11 cellular contexts compared by ENCODE assay signal in genomic region chr9:133223152-133223551, GRCh38. TPM values are rescaled to one million over a fixed set of nuclear protein-coding genes. Genes with fewer than 3 reads are reported as not detected.
A peak's percentile ranks its signal among the peaks of the same experiment; 100 is the strongest.
DNase-seq lines count a peak whose midpoint lies in the region; ATAC-seq, FAIRE-seq and TF ChIP-seq lines count a peak whose summit lies in the region.
"Not testable (repeated sequence)": the region's sequence is repeated elsewhere in the genome, so short reads cannot be mapped to it uniquely, and the experiment has no call there.
"Had no signal": no experiment of that assay in that cellular context is flagged by ENCODE, and none has a peak within 500 bp of the region (broad histone marks: within the 10 kb centered on the region; RNA-seq: fewer than 3 reads in every experiment).

No MANE protein-coding gene starts in this region.

- not testable (repeated sequence) for H4K91ac ChIP-seq in mesenchymal stem cell (ENCODE audit: low read length)

- DNase-seq in GM23338 (ENCODE audit: low spot score): peak; percentile 49
- DNase-seq in WTC11 (ENCODE audit: low spot score): peak; percentile 56
- peak; percentile 48 for DNase-seq in ecto neural progenitor cell (ENCODE audit: low spot score)
- DNase-seq in heart left ventricle: peak; percentile 77 to 86 (median 81)
- peak; percentile 48 for DNase-seq in kidney
- DNase-seq in mesenchymal stem cell: peak; percentile 27
- peak; percentile 46 for DNase-seq in sigmoid colon

- H3K27ac Mint-ChIP-seq in GM23338, WTC11: not testable (repeated sequence)

- not testable (repeated sequence) for H3K4me3 Mint-ChIP-seq in GM23338, WTC11

- not testable (repeated sequence) for H3K18ac ChIP-seq in mesenchymal stem cell (ENCODE audit: low read depth in 1 of 2, low read length in 2 of 2)

- not testable (repeated sequence) for H2AFZ ChIP-seq in GM23338; mesenchymal stem cell (ENCODE audit: low read depth, low read length)

- H3K14ac ChIP-seq in mesenchymal stem cell (ENCODE audit: low read length in 2 of 2): not testable (repeated sequence)

- not testable (repeated sequence) for H3K4me1 Mint-ChIP-seq in GM23338, WTC11

- H3K4me3 ChIP-seq in GM23338; kidney (ENCODE audit: low read length in 2 of 2); mesenchymal stem cell (ENCODE audit: insufficient read depth in 1 of 2, low read depth in 1 of 2, low read length in 2 of 2); sigmoid colon: not testable (repeated sequence)
- H3K4me3 ChIP-seq in heart left ventricle: peak overlapping the region in 6 of 12 donors; percentile 15 to 38 (median 30)

- H3K4me1 ChIP-seq in GM23338 (ENCODE audit: insufficient read depth); kidney (ENCODE audit: control insufficient read depth in 1 of 2, insufficient read depth in 1 of 2, low read depth in 1 of 2, low read length in 2 of 2); mesenchymal stem cell (ENCODE audit: control insufficient read depth, insufficient read depth, low read depth, low read length); sigmoid colon: not testable (repeated sequence)
- H3K4me1 ChIP-seq in heart left ventricle: peaks cover 0 to 10% (median 2%) of the 10 kb centered on the region in 12 donors

- not testable (repeated sequence) for H3K9ac ChIP-seq in kidney (ENCODE audit: low read length in 2 of 2); mesenchymal stem cell (ENCODE audit: low read length)

- TF ChIP-seq POLR2A in heart left ventricle (IDR thresholded peaks at IDR 0.05); sigmoid colon (IDR thresholded peaks at IDR 0.05): not testable (repeated sequence)

- TF ChIP-seq EP300 in sigmoid colon (IDR thresholded peaks at IDR 0.05): not testable (repeated sequence)

- ATAC-seq in GM23338: peak; percentile 85
- ATAC-seq in WTC11: peak; percentile 80
- ATAC-seq in heart left ventricle: peak; percentile 69 to 90 (median 74)

- POLR2A ChIA-PET in WTC11 (lab: Charles Lee): not testable (repeated sequence)

- intact Hi-C loops in heart left ventricle (cut with DNase I); kidney (cut with DNase I); sigmoid colon (cut with DNase I): not testable (repeated sequence)

- H2BK15ac ChIP-seq in mesenchymal stem cell (ENCODE audit: low read depth, poor library complexity, severe bottlenecking): not testable (repeated sequence)

- not testable (repeated sequence) for H2BK12ac ChIP-seq in mesenchymal stem cell (ENCODE audit: low read length in 2 of 2)

- H3K79me1 ChIP-seq in mesenchymal stem cell (replicated peaks; ENCODE audit: low read length, poor library complexity, severe bottlenecking): not testable (repeated sequence)

- H2BK5ac ChIP-seq in mesenchymal stem cell (ENCODE audit: low read depth, low read length, poor library complexity, severe bottlenecking): not testable (repeated sequence)

- not testable (repeated sequence) for H3K9me3 Mint-ChIP-seq in GM23338, WTC11

- not testable (repeated sequence) for H3F3A ChIP-seq in GM23338 (replicated peaks; ENCODE audit: low read depth)

- H3K36me3 ChIP-seq in GM23338 (ENCODE audit: insufficient read depth); heart left ventricle; kidney (ENCODE audit: control insufficient read depth in 1 of 2, insufficient read depth in 2 of 2, low read length in 2 of 2); mesenchymal stem cell (ENCODE audit: control insufficient read depth in 1 of 2, insufficient read depth in 2 of 2, low read depth in 1 of 2, low read length in 2 of 2); sigmoid colon: not testable (repeated sequence)

- not testable (repeated sequence) for H3K9me3 ChIP-seq in heart left ventricle; kidney (ENCODE audit: control insufficient read depth in 1 of 2, low read length in 2 of 2); mesenchymal stem cell (ENCODE audit: control insufficient read depth, low read length); sigmoid colon

- not testable (repeated sequence) for H4K8ac ChIP-seq in mesenchymal stem cell (ENCODE audit: low read length)

- not testable (repeated sequence) for H3K27ac ChIP-seq in GM23338 (ENCODE audit: low read depth); kidney (ENCODE audit: low read depth in 2 of 2, low read length in 2 of 2); mesenchymal stem cell (ENCODE audit: low read length, poor library complexity, severe bottlenecking); sigmoid colon
- H3K27ac ChIP-seq in heart left ventricle: peak overlapping the region in 9 of 12 donors; percentile 20 to 79 (median 69)

- H3K9me2 ChIP-seq in GM23338 (ENCODE audit: insufficient read depth): not testable (repeated sequence)

- H3K27me3 ChIP-seq in GM23338 (ENCODE audit: insufficient read depth); heart left ventricle: not testable (repeated sequence)
- peaks cover 34 to 65% of the 10 kb centered on the region in 2 experiments for H3K27me3 ChIP-seq in mesenchymal stem cell (ENCODE audit: control insufficient read depth in 1 of 2, insufficient read depth in 1 of 2, low read length in 2 of 2)
- H3K27me3 ChIP-seq in sigmoid colon: peaks cover 0 to 35% (median 0%) of the 10 kb centered on the region in 3 donors

- TF ChIP-seq CTCF in GM23338 (conservative IDR thresholded peaks at IDR 0.05; ENCODE audit: low read depth in 2 of 2); WTC11 (IDR thresholded peaks at IDR 0.05); heart left ventricle (IDR thresholded peaks at IDR 0.05); kidney (IDR thresholded peaks at IDR 0.05; ENCODE audit: borderline replicate concordance, extremely low read depth, insufficient read depth); sigmoid colon (IDR thresholded peaks at IDR 0.05): not testable (repeated sequence)

- H2BK120ac ChIP-seq in mesenchymal stem cell (ENCODE audit: low read depth, low read length): not testable (repeated sequence)

- not testable (repeated sequence) for H4K20me1 ChIP-seq in GM23338 (replicated peaks; ENCODE audit: insufficient read depth)

- H3K79me2 ChIP-seq in GM23338 (replicated peaks; ENCODE audit: insufficient read depth): not testable (repeated sequence)

- not testable (repeated sequence) for FAIRE-seq in kidney (lab: Jason Lieb, UNC)

- CTCF ChIA-PET in WTC11 (lab: Charles Lee): interaction anchor here (6.0 kb wide), 1 partner anchor 36 kb away, joined by 27 read pairs; no protein-coding TSS in a partner anchor

- not testable (repeated sequence) for H2AK5ac ChIP-seq in mesenchymal stem cell (ENCODE audit: low read length, severe bottlenecking)

- H3K4me2 ChIP-seq in GM23338; mesenchymal stem cell (ENCODE audit: low read length, poor library complexity, severe bottlenecking): not testable (repeated sequence)

- 24 to 28% (median 25%) methylated on average over 9 to 12 of the region's 12 CpGs for WGBS in heart left ventricle, 4 donors
- 27% methylated on average over 9 of the region's 12 CpGs for WGBS in mesenchymal stem cell
- 13 to 28% methylated on average over 12 of the region's 12 CpGs for whole genome bisulfite sequencing in sigmoid colon, 2 donors

- not testable (repeated sequence) for H3K36me3 Mint-ChIP-seq in GM23338 (ENCODE audit: low read depth); WTC11

- not testable (repeated sequence) for H3K23ac ChIP-seq in mesenchymal stem cell (ENCODE audit: low read length in 2 of 2)

- H3K4ac ChIP-seq in mesenchymal stem cell (ENCODE audit: low read depth in 1 of 2, low read length in 2 of 2): not testable (repeated sequence)

- peaks cover 22% of the 10 kb centered on the region for H3K27me3 Mint-ChIP-seq in GM23338 (ENCODE audit: insufficient read depth, low read depth, poor library complexity)
- H3K27me3 Mint-ChIP-seq in WTC11 (ENCODE audit: low read depth): peaks cover 44% of the 10 kb centered on the region

RNA-seq across cellular contexts. Expression of gene OBP2B, which starts 14.1 kb away (rescaled TPM):
- not detected in 2 replicates for total RNA-seq in GM23338 (2014; rRNA removed; shearing (Covaris generic))
- polyA plus RNA-seq in GM23338 (2016; fragmentation: Nextera tagmentation; extraction: Ambion mirVana): not detected in 2 replicates
- not detected in 3 replicates for total RNA-seq in WTC11 (2021)
- not detected for total RNA-seq in heart left ventricle
- polyA plus RNA-seq in heart left ventricle: under 1 TPM in 1 of 2 donors, not detected in 1; 0.38 TPM
- not detected for total RNA-seq in kidney
- not detected for polyA plus RNA-seq in kidney (ENCODE audit: insufficient read depth, low read depth, low replicate concordance)
- polyA plus RNA-seq in mesenchymal stem cell (2013, experiment 1 of 2): not detected
- polyA plus RNA-seq in mesenchymal stem cell (2013, experiment 2 of 2): not detected
- total RNA-seq in sigmoid colon: not detected
- not detected for polyA plus RNA-seq in sigmoid colon
- total RNA-seq: A673, GM23248, HFFc6 had no signal
- polyA plus RNA-seq: CD14-positive monocyte, GM23248 had no signal

RNA-seq across cellular contexts. Expression of gene ABO, which starts 51.8 kb away (rescaled TPM):
- total RNA-seq in GM23338 (2014; rRNA removed; shearing (Covaris generic)): 0.16 and 0.28 TPM in 2 replicates
- polyA plus RNA-seq in GM23338 (2016; fragmentation: Nextera tagmentation; extraction: Ambion mirVana): 0.21 and 0.34 TPM in 2 replicates
- 0.15 to 0.39 TPM (median 0.25 TPM) in 3 replicates for total RNA-seq in WTC11 (2021)
- total RNA-seq in heart left ventricle: 1 to 10 TPM in 8 of 9 donors, under 1 TPM in 1; 0.91 to 3.5 (median 2.1) TPM
- polyA plus RNA-seq in heart left ventricle: 1 to 10 TPM in 1 of 2 donors, under 1 TPM in 1; 0.43 to 1.9 TPM
- total RNA-seq in kidney: 29.0 TPM
- 25.0 TPM for polyA plus RNA-seq in kidney (ENCODE audit: insufficient read depth, low read depth, low replicate concordance)
- not detected for polyA plus RNA-seq in mesenchymal stem cell (2013, experiment 1 of 2)
- not detected for polyA plus RNA-seq in mesenchymal stem cell (2013, experiment 2 of 2)
- 1 to 10 TPM in 2 of 4 donors, under 1 TPM in 2; 0.36 to 1.5 (median 1.0) TPM for total RNA-seq in sigmoid colon
- 10 to 100 TPM; 15.0 to 27.3 (median 24.5) TPM for polyA plus RNA-seq in sigmoid colon
- total RNA-seq: A673, GM23248, HFFc6 had no signal
- polyA plus RNA-seq: GM23248 had no signal

RNA-seq across cellular contexts. Expression of gene GBGT1, which starts 59.4 kb away (rescaled TPM):
- 15.7 and 22.4 TPM in 2 replicates for total RNA-seq in GM23338 (2014; rRNA removed; shearing (Covaris generic))
- 3.7 and 4.9 TPM in 2 replicates for polyA plus RNA-seq in GM23338 (2016; fragmentation: Nextera tagmentation; extraction: Ambion mirVana)
- 14.5 to 16.7 TPM (median 16.5 TPM) in 3 replicates for total RNA-seq in WTC11 (2021)
- total RNA-seq in heart left ventricle: 10 to 100 TPM in 2 of 9 donors, 1 to 10 TPM in 7; 4.6 to 22.5 (median 7.1) TPM
- 1 to 10 TPM; 5.4 to 7.0 TPM for polyA plus RNA-seq in heart left ventricle
- total RNA-seq in kidney: 21.6 TPM
- polyA plus RNA-seq in kidney (ENCODE audit: insufficient read depth, low read depth, low replicate concordance): 7.9 TPM
- 15.3 TPM for polyA plus RNA-seq in mesenchymal stem cell (2013, experiment 1 of 2)
- polyA plus RNA-seq in mesenchymal stem cell (2013, experiment 2 of 2): 14.4 TPM
- total RNA-seq in sigmoid colon: 10 to 100 TPM in 3 of 4 donors, 1 to 10 TPM in 1; 8.9 to 31.1 (median 19.2) TPM
- 1 to 10 TPM; 4.2 to 9.9 (median 5.4) TPM for polyA plus RNA-seq in sigmoid colon

Comparison
In these comparisons a context has a peak if more than half of its experiments do, and no peak if none do; other contexts are left out.
1. DNase-seq: peak in every context shown above with its lines; median percentile 81 in heart left ventricle; 56 in WTC11; 49 in GM23338; 48 in ecto neural progenitor cell; 48 in kidney; 46 in sigmoid colon; 27 in mesenchymal stem cell.